23 cellular contexts compared by ENCODE assay signal in genomic region chr10:15176269-15176668, GRCh38. TPM values are rescaled to one million over a fixed set of nuclear protein-coding genes. Genes with fewer than 3 reads are reported as not detected.
DNase-seq lines count a peak whose midpoint lies in the region; ATAC-seq and TF ChIP-seq lines count a peak whose summit lies in the region.
"Had no signal": no experiment of that assay in that cellular context is flagged by ENCODE, and none has a peak within 500 bp of the region (broad histone marks: within the 10 kb centered on the region; RNA-seq: fewer than 3 reads in every experiment).

No MANE protein-coding gene starts in this region.

- H3K79me2 ChIP-seq in Karpas-422 (ENCODE audit: low read length): no peaks in the 10 kb centered on the region

- H3K9me2 ChIP-seq in Karpas-422 (replicated peaks; ENCODE audit: insufficient read depth, low read length): no peaks in the 10 kb centered on the region

- no peak overlapping the region for H2AFZ ChIP-seq in Karpas-422 (ENCODE audit: low read length)
- H2AFZ ChIP-seq: GM23338 had no signal

- H3K4me1 ChIP-seq in HEK293 (ENCODE audit: control insufficient read depth, insufficient read depth, low read length) (no peaks in the 10 kb centered on the region), right lobe of liver (peaks cover 0 to 30% (median 0%) of the 10 kb centered on the region in 4 donors), Karpas-422 (ENCODE audit: low read length) (no peaks in the 10 kb centered on the region)
- H3K4me1 ChIP-seq: A549, BE2C, HAP-1 had no signal

- H4K20me1 ChIP-seq in Karpas-422 (ENCODE audit: insufficient read depth, low read depth, low read length): no peaks in the 10 kb centered on the region
- H4K20me1 ChIP-seq: BLaER1 treated with 17β-estradiol and CSF1 and Interleukin-3, amounts not matched to agents 10 nM and 100 nM had no signal

- no peak overlapping the region for H3K9ac ChIP-seq in Karpas-422 (ENCODE audit: low read length)
- H3K9ac ChIP-seq: BLaER1 treated with 17β-estradiol and CSF1 and Interleukin-3, amounts not matched to agents 10 nM and 100 nM had no signal

- WGBS in right lobe of liver (ENCODE audit: insufficient coverage, low coverage, low lambda C conversion rate, missing lambda C conversion rate): 40% methylated on average over 3 of the region's 3 CpGs

- no peak overlapping the region for H3K4me3 Mint-ChIP-seq in activated CD4-positive, alpha-beta T cell treated with anti-CD3 and anti-CD28 coated beads for 36 hours
- H3K4me3 Mint-ChIP-seq: CD14-positive monocyte; CD4-positive, alpha-beta T cell; CD8-positive, alpha-beta memory T cell; GM23338 had no signal

- ATAC-seq in left lobe of liver (peak; percentile 77), right lobe of liver (peak; percentile 55 to 74 (median 66)), HG03196 (IDR thresholded peaks at IDR 0.05; ENCODE audit: unreplicated experiment) (no peak)
- no peak for ATAC-seq in activated CD4-positive, alpha-beta T cell treated with anti-CD3 and anti-CD28 coated beads for 36 hours
- ATAC-seq: A549, GM12878, GM23338 had no signal

- intact Hi-C loops in right lobe of liver (cut with DNase I): no loop called here
- intact Hi-C loops in activated CD4-positive, alpha-beta T cell treated with anti-CD3 and anti-CD28 coated beads for 36 hours (cut with DNase I, micrococcal nuclease): no loop called here

- H3K27ac ChIP-seq in HEK293 (ENCODE audit: extremely low read depth, low read depth, low read length) (no peak overlapping the region), right lobe of liver (peak overlapping the region; percentile 29 to 71 (median 48)), Karpas-422 (ENCODE audit: low read length) (no peak overlapping the region)
- H3K27ac ChIP-seq: A549; BLaER1 treated with 17β-estradiol and CSF1 and Interleukin-3, amounts not matched to agents 10 nM and 100 nM had no signal

- H3K27me3 ChIP-seq in right lobe of liver (no peaks in the 10 kb centered on the region), Karpas-422 (ENCODE audit: low read length) (no peaks in the 10 kb centered on the region)
- H3K27me3 ChIP-seq: BE2C; BLaER1 treated with 17β-estradiol and CSF1 and Interleukin-3, amounts not matched to agents 10 nM and 100 nM had no signal

- H3K4me1 Mint-ChIP-seq in activated CD4-positive, alpha-beta T cell treated with anti-CD3 and anti-CD28 coated beads for 36 hours: peaks cover 17% of the 10 kb centered on the region
- H3K4me1 Mint-ChIP-seq: CD14-positive monocyte, GM23338 had no signal

- no peak overlapping the region for H3K27ac Mint-ChIP-seq in activated CD4-positive, alpha-beta T cell treated with anti-CD3 and anti-CD28 coated beads for 36 hours
- H3K27ac Mint-ChIP-seq: CD14-positive monocyte; CD4-positive, alpha-beta T cell; GM23338 had no signal

- no peak overlapping the region for H3K4me2 ChIP-seq in Karpas-422 (ENCODE audit: low read depth, low read length, poor library complexity, severe bottlenecking)
- H3K4me2 ChIP-seq: A549; BLaER1 treated with 17β-estradiol and CSF1 and Interleukin-3, amounts not matched to agents 10 nM and 100 nM; GM23338 had no signal

- H3K4me3 ChIP-seq in HEK293 (ENCODE audit: low read depth, low read length): no peak overlapping the region
- peak overlapping the region; percentile 6 to 36 (median 32) for H3K4me3 ChIP-seq in right lobe of liver
- no peak overlapping the region for H3K4me3 ChIP-seq in Karpas-422 (ENCODE audit: low read length)
- H3K4me3 ChIP-seq: A549; BLaER1 treated with 17β-estradiol and CSF1 and Interleukin-3, amounts not matched to agents 10 nM and 100 nM; GM12878; GM23338; HAP-1 had no signal

- H3K27me3 Mint-ChIP-seq in activated CD4-positive, alpha-beta T cell treated with anti-CD3 and anti-CD28 coated beads for 36 hours: no peaks in the 10 kb centered on the region
- H3K27me3 Mint-ChIP-seq: CD4-positive, alpha-beta T cell had no signal

- DNase-seq in left lobe of liver (ENCODE audit: low spot score): no peak
- no peak for DNase-seq in right lobe of liver
- no peak for DNase-seq in Karpas-422
- no peak for DNase-seq in activated CD4-positive, alpha-beta T cell treated with anti-CD3 and anti-CD28 coated beads for 36 hours
- no peak for DNase-seq in NCI-H1694 (lab: John Stamatoyannopoulos, UW)
- DNase-seq: 8988T; ACHN; AML-193; BE2C; CD4-positive, alpha-beta T cell; CD8-positive, alpha-beta memory T cell; DMS 273 treated with DMSO at 0.1 percent for 48 hours; DMS79; EL; GDM1 had no signal

- CTCF ChIA-PET in HEK293 (lab: Yijun Ruan, JAX): interaction anchor here (1.2 kb wide), 1 partner anchor 9 kb away, joined by 3 read pairs; no protein-coding TSS in a partner anchor
- CTCF ChIA-PET in activated CD4-positive, alpha-beta T cell treated with anti-CD3 and anti-CD28 coated beads for 36 hours (lab: Charles Lee): no interaction called here

- no peak for TF ChIP-seq CTCF in HEK293 (tag by site-specific recombination; IDR thresholded peaks at IDR 0.05)
- TF ChIP-seq CTCF in right lobe of liver (IDR thresholded peaks at IDR 0.05): no peak

- POLR2A ChIA-PET in HEK293 (lab: Yijun Ruan, JAX): no interaction called here
- POLR2A ChIA-PET in activated CD4-positive, alpha-beta T cell treated with anti-CD3 and anti-CD28 coated beads for 36 hours (lab: Charles Lee): interaction anchor here (0.6 kb wide), 1 partner anchor 202 kb away, joined by 3 read pairs; no protein-coding TSS in a partner anchor

- H3K36me3 Mint-ChIP-seq in activated CD4-positive, alpha-beta T cell treated with anti-CD3 and anti-CD28 coated beads for 36 hours (ENCODE audit: low read depth): no peaks in the 10 kb centered on the region
- H3K36me3 Mint-ChIP-seq: CD14-positive monocyte; CD8-positive, alpha-beta memory T cell had no signal

- H3K36me3 ChIP-seq in HEK293 (ENCODE audit: control insufficient read depth in 2 of 2, insufficient read depth in 1 of 2, low read length in 2 of 2) (no peaks in the 10 kb centered on the region), right lobe of liver (no peaks in the 10 kb centered on the region), Karpas-422 (ENCODE audit: insufficient read depth, low read length) (no peaks in the 10 kb centered on the region)
- H3K36me3 ChIP-seq: BE2C; BLaER1 treated with 17β-estradiol and CSF1 and Interleukin-3, amounts not matched to agents 10 nM and 100 nM; HAP-1 had no signal

- TF ChIP-seq POLR2A in right lobe of liver (IDR thresholded peaks at IDR 0.05): peak; percentile 49

- H3K9me3 Mint-ChIP-seq in activated CD4-positive, alpha-beta T cell treated with anti-CD3 and anti-CD28 coated beads for 36 hours (ENCODE audit: low read depth): no peaks in the 10 kb centered on the region
- H3K9me3 Mint-ChIP-seq: CD4-positive, alpha-beta T cell; CD8-positive, alpha-beta memory T cell; GM23338 had no signal

- H3K9me3 ChIP-seq in HEK293 (ENCODE audit: control insufficient read depth, insufficient read depth, low read depth, low read length): no peaks in the 10 kb centered on the region
- no peaks in the 10 kb centered on the region for H3K9me3 ChIP-seq in right lobe of liver
- no peaks in the 10 kb centered on the region for H3K9me3 ChIP-seq in Karpas-422 (ENCODE audit: low read length)
- H3K9me3 ChIP-seq: A549; BE2C; BLaER1 treated with 17β-estradiol and CSF1 and Interleukin-3, amounts not matched to agents 10 nM and 100 nM; HAP-1 had no signal

TF ChIP-seq in HEK293, 187 proteins besides CTCF, POLR2A, EP300 and RAD21:
- TF ChIP-seq, protein P1, sequence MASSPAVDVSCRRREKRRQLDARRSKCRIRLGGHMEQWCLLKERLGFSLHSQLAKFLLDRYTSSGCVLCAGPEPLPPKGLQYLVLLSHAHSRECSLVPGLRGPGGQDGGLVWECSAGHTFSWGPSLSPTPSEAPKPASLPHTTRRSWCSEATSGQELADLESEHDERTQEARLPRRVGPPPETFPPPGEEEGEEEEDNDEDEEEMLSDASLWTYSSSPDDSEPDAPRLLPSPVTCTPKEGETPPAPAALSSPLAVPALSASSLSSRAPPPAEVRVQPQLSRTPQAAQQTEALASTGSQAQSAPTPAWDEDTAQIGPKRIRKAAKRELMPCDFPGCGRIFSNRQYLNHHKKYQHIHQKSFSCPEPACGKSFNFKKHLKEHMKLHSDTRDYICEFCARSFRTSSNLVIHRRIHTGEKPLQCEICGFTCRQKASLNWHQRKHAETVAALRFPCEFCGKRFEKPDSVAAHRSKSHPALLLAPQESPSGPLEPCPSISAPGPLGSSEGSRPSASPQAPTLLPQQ (tag by site-specific recombination; IDR thresholded peaks at IDR 0.05): no peak
- TF ChIP-seq ZNF664 (tag by site-specific recombination; IDR thresholded peaks at IDR 0.05): peak; percentile 46; the same call in 1 of the 2 replicates
TF ChIP-seq in HEK293: peak in this region for 1.

RNA-seq across cellular contexts. Expression of gene NMT2, which starts 7.8 kb away (rescaled TPM):
- 19.4 TPM for total RNA-seq in left lobe of liver
- 10 to 100 TPM; 18.1 to 34.5 (median 30.8) TPM for total RNA-seq in right lobe of liver
- 1.6 and 2.6 TPM in 2 replicates for total RNA-seq in Karpas-422 (2014; rRNA removed; shearing (Covaris generic); ENCODE audit: low replicate concordance)
- 10 to 100 TPM; 20.6 to 22.1 TPM for total RNA-seq in activated CD4-positive, alpha-beta T cell treated with anti-CD3 and anti-CD28 coated beads for 36 hours

Comparison
In these comparisons a context has a peak if more than half of its experiments do, and no peak if none do; other contexts are left out.
1. H3K27ac ChIP-seq: peak in right lobe of liver (3 of 3); none in HEK293 (single experiment) and Karpas-422 (single experiment).
2. H3K4me3 ChIP-seq: peak in right lobe of liver (3 of 3); none in HEK293 (single experiment) and Karpas-422 (single experiment).
3. ATAC-seq: peak in left lobe of liver (single experiment) and right lobe of liver (4 of 4); none in activated CD4-positive, alpha-beta T cell treated with anti-CD3 and anti-CD28 coated beads for 36 hours (single experiment) and HG03196 (single experiment).